ENCODE assay signal across 8 cellular contexts in the genomic region with DNA sequence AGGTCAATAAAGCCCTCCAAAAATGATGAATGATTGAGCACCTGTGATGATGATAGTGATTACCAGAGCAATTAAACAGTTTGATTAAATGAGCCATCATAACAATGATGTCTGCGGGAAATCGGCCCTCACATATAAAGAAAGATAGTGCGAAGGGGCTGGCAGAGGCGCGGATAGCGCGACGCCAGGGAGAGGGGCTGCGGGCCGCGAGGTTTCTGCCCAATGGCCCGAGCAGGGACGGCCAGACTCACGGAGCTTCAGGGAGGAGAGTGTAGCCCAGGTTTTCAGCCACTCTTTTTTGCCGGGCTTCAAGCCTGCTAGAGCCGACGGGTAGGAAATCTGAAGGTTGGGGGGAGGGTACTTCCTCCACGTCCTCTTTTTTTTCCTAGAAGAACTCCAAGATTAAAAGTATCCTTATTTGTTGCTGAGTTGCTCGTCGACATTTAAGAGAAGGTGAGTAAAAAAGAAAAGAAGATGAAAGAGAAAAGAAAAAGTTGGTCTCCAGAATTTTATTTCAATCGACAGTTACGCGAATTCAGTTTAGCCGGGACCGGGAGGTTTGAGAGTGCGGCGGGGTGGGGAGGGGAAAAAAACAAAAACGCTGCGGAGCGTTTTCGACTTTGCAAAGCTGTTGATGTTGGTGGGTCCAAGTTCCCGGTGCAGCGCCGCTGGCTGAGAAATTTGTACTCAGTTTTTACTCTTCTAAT. TPM values are rescaled to one million over a fixed set of nuclear protein-coding genes. Genes with fewer than 3 reads are reported as not detected.
DNase-seq lines count a peak whose midpoint lies in the region; ATAC-seq and TF ChIP-seq lines count a peak whose summit lies in the region.

No MANE protein-coding gene starts in this region.

- peaks cover 16% of the 10 kb centered on the region for H3K9me3 Mint-ChIP-seq in activated CD4-positive, alpha-beta T cell treated with anti-CD3 and anti-CD28 coated beads, Interleukin-2, amount 10 ng/mL, durations not matched to agents 24 days and 14 days
- peaks cover 7 to 9% of the 10 kb centered on the region in 2 donors for H3K9me3 Mint-ChIP-seq in stimulated activated naive B cell treated with anti-CD40 and anti-IgM and Interleukin-4, amounts not matched to agents 10 μg/mL and 1 μg/mL and 100 μg/mL, for 72 hours

- ATAC-seq in SK-N-SH treated with all-trans-retinoic acid at 6 μM for 48 hours (no peak), GM18498 (IDR thresholded peaks at IDR 0.05; ENCODE audit: unreplicated experiment) (no peak)
- no peak for ATAC-seq in stimulated activated naive B cell treated with anti-CD40 and anti-IgM and Interleukin-4, amounts not matched to agents 10 μg/mL and 1 μg/mL and 100 μg/mL, for 72 hours (replicated peaks)

- DNase-seq in activated CD4-positive, alpha-beta T cell treated with anti-CD3 and anti-CD28 coated beads, Interleukin-2, amount 10 ng/mL, durations not matched to agents 24 days and 14 days = no peak
- DNase-seq in activated CD4-positive, alpha-beta T cell treated with anti-CD3 and anti-CD28 coated beads for 48 hours = no peak
- DNase-seq in hepatic stellate cell (ENCODE audit: low spot score) (peak; percentile 45), MV-4-11 (lab: John Stamatoyannopoulos, UW) (no peak), NCI-H2196 treated with DMSO at 0.1 percent for 48 hours (lab: John Stamatoyannopoulos, UW; ENCODE audit: unreplicated experiment) (no peak)
- no peak for DNase-seq in stimulated activated naive B cell treated with anti-CD40 and anti-IgM and Interleukin-4, amounts not matched to agents 10 μg/mL and 1 μg/mL and 100 μg/mL, for 72 hours

- H3K27ac Mint-ChIP-seq in activated CD4-positive, alpha-beta T cell treated with anti-CD3 and anti-CD28 coated beads, Interleukin-2, amount 10 ng/mL, durations not matched to agents 24 days and 14 days = peak overlapping the region; percentile 58
- peak overlapping the region; percentile 88 for H3K27ac Mint-ChIP-seq in stimulated activated naive B cell treated with anti-CD40 and anti-IgM and Interleukin-4, amounts not matched to agents 10 μg/mL and 1 μg/mL and 100 μg/mL, for 72 hours

- H3K36me3 Mint-ChIP-seq in activated CD4-positive, alpha-beta T cell treated with anti-CD3 and anti-CD28 coated beads, Interleukin-2, amount 10 ng/mL, durations not matched to agents 24 days and 14 days (ENCODE audit: low read depth) = peaks cover 13% of the 10 kb centered on the region
- peaks cover 3 to 13% of the 10 kb centered on the region in 2 donors for H3K36me3 Mint-ChIP-seq in stimulated activated naive B cell treated with anti-CD40 and anti-IgM and Interleukin-4, amounts not matched to agents 10 μg/mL and 1 μg/mL and 100 μg/mL, for 72 hours

- peaks cover 87% of the 10 kb centered on the region for H3K27me3 Mint-ChIP-seq in activated CD4-positive, alpha-beta T cell treated with anti-CD3 and anti-CD28 coated beads, Interleukin-2, amount 10 ng/mL, durations not matched to agents 24 days and 14 days
- H3K27me3 Mint-ChIP-seq in stimulated activated naive B cell treated with anti-CD40 and anti-IgM and Interleukin-4, amounts not matched to agents 10 μg/mL and 1 μg/mL and 100 μg/mL, for 72 hours = peaks cover 75 to 84% of the 10 kb centered on the region in 2 donors

- H3K4me1 Mint-ChIP-seq in activated CD4-positive, alpha-beta T cell treated with anti-CD3 and anti-CD28 coated beads, Interleukin-2, amount 10 ng/mL, durations not matched to agents 24 days and 14 days = peaks cover 20% of the 10 kb centered on the region
- peaks cover 32 to 54% of the 10 kb centered on the region in 2 donors for H3K4me1 Mint-ChIP-seq in stimulated activated naive B cell treated with anti-CD40 and anti-IgM and Interleukin-4, amounts not matched to agents 10 μg/mL and 1 μg/mL and 100 μg/mL, for 72 hours

- intact Hi-C loops in activated CD4-positive, alpha-beta T cell treated with anti-CD3 and anti-CD28 coated beads, Interleukin-2, amount 10 ng/mL, durations not matched to agents 24 days and 14 days (cut with micrococcal nuclease) = no loop called here

- no peak overlapping the region for H3K4me3 Mint-ChIP-seq in activated CD4-positive, alpha-beta T cell treated with anti-CD3 and anti-CD28 coated beads, Interleukin-2, amount 10 ng/mL, durations not matched to agents 24 days and 14 days
- H3K4me3 Mint-ChIP-seq in stimulated activated naive B cell treated with anti-CD40 and anti-IgM and Interleukin-4, amounts not matched to agents 10 μg/mL and 1 μg/mL and 100 μg/mL, for 72 hours = peak overlapping the region; percentile 61

TF ChIP-seq in SK-N-SH treated with all-trans-retinoic acid at 6 μM for 48 hours, 23 proteins besides CTCF, POLR2A, EP300 and RAD21 (continues in another document):
- TF ChIP-seq ZNF565 (CRISPR knock-in tag; conservative IDR thresholded peaks at IDR 0.05; ENCODE audit: low read depth) = no peak
- TF ChIP-seq, protein P1, sequence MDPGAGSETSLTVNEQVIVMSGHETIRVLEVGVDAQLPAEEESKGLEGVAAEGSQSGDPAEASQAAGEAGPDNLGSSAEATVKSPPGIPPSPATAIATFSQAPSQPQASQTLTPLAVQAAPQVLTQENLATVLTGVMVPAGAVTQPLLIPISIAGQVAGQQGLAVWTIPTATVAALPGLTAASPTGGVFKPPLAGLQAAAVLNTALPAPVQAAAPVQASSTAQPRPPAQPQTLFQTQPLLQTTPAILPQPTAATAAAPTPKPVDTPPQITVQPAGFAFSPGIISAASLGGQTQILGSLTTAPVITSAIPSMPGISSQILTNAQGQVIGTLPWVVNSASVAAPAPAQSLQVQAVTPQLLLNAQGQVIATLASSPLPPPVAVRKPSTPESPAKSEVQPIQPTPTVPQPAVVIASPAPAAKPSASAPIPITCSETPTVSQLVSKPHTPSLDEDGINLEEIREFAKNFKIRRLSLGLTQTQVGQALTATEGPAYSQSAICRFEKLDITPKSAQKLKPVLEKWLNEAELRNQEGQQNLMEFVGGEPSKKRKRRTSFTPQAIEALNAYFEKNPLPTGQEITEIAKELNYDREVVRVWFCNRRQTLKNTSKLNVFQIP (CRISPR knock-in tag; IDR thresholded peaks at IDR 0.05; ENCODE audit: borderline replicate concordance, low read depth) = peak; percentile 19; the same call in 1 of the 2 replicates
- peak; percentile 67; the same call in 1 of the 2 replicates for TF ChIP-seq TOX (CRISPR knock-in tag; IDR thresholded peaks at IDR 0.05; ENCODE audit: borderline replicate concordance)
- TF ChIP-seq ARNTL (CRISPR knock-in tag; IDR thresholded peaks at IDR 0.05; ENCODE audit: borderline replicate concordance, low read depth) = no peak
- 0 out of 2 replicates have a peak, but pooled peaks have one; percentile 53 for TF ChIP-seq GLIS3 (CRISPR knock-in tag; IDR thresholded peaks at IDR 0.05)
- peak; percentile 30; the same call in 1 of the 2 replicates for TF ChIP-seq TCF4 (CRISPR knock-in tag; IDR thresholded peaks at IDR 0.05; ENCODE audit: borderline replicate concordance)
- TF ChIP-seq, protein P2, sequence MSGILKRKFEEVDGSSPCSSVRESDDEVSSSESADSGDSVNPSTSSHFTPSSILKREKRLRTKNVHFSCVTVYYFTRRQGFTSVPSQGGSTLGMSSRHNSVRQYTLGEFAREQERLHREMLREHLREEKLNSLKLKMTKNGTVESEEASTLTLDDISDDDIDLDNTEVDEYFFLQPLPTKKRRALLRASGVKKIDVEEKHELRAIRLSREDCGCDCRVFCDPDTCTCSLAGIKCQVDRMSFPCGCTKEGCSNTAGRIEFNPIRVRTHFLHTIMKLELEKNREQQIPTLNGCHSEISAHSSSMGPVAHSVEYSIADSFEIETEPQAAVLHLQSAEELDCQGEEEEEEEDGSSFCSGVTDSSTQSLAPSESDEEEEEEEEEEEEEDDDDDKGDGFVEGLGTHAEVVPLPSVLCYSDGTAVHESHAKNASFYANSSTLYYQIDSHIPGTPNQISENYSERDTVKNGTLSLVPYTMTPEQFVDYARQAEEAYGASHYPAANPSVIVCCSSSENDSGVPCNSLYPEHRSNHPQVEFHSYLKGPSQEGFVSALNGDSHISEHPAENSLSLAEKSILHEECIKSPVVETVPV (CRISPR knock-in tag; IDR thresholded peaks at IDR 0.05) = peak; percentile 61; the same call in 1 of the 2 replicates
- TF ChIP-seq ESRRG (CRISPR knock-in tag; IDR thresholded peaks at IDR 0.05) = peak; percentile 59; the same call in 1 of the 2 replicates
- no peak; the same call in 1 of the 2 replicates for TF ChIP-seq ZNF8 (CRISPR knock-in tag; IDR thresholded peaks at IDR 0.05)
- TF ChIP-seq, protein P3, sequence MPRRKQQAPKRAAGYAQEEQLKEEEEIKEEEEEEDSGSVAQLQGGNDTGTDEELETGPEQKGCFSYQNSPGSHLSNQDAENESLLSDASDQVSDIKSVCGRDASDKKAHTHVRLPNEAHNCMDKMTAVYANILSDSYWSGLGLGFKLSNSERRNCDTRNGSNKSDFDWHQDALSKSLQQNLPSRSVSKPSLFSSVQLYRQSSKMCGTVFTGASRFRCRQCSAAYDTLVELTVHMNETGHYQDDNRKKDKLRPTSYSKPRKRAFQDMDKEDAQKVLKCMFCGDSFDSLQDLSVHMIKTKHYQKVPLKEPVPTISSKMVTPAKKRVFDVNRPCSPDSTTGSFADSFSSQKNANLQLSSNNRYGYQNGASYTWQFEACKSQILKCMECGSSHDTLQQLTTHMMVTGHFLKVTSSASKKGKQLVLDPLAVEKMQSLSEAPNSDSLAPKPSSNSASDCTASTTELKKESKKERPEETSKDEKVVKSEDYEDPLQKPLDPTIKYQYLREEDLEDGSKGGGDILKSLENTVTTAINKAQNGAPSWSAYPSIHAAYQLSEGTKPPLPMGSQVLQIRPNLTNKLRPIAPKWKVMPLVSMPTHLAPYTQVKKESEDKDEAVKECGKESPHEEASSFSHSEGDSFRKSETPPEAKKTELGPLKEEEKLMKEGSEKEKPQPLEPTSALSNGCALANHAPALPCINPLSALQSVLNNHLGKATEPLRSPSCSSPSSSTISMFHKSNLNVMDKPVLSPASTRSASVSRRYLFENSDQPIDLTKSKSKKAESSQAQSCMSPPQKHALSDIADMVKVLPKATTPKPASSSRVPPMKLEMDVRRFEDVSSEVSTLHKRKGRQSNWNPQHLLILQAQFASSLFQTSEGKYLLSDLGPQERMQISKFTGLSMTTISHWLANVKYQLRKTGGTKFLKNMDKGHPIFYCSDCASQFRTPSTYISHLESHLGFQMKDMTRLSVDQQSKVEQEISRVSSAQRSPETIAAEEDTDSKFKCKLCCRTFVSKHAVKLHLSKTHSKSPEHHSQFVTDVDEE (CRISPR knock-in tag; IDR thresholded peaks at IDR 0.05) = peak; percentile 54; the same call in 1 of the 2 replicates

RNA-seq across cellular contexts. Expression of a gene that starts 2.1 kb away (rescaled TPM):
- total RNA-seq in activated CD4-positive, alpha-beta T cell treated with anti-CD3 and anti-CD28 coated beads, Interleukin-2, amount 10 ng/mL, durations not matched to agents 24 days and 14 days = not detected in 2 replicates
